14 cellular contexts compared by ENCODE assay signal in the genomic region with DNA sequence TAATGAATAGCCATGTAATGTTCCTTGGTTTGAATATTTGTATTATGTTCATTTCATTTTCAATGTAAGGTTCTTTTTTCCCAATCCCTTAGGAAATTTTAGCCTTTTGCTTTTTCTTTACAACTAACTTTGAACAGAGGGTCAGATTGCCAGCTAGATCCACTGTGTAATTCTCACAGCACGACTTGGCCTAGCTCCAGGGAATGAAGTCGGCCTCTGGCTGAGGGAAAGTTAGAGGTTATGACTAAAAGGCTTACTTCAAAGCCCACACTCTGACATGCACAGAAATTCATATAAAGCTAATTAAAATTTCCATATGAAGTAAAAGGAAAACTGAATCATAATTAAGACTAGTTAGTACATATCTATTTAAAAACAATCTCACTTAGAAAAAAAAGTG. TPM values are rescaled to one million over a fixed set of nuclear protein-coding genes. Genes with fewer than 3 reads are reported as not detected.
DNase-seq lines count a peak whose midpoint lies in the region; ATAC-seq, FAIRE-seq and TF ChIP-seq lines count a peak whose summit lies in the region.
"Had no signal": no experiment of that assay in that cellular context is flagged by ENCODE, and none has a peak within 500 bp of the region (broad histone marks: within the 10 kb centered on the region; RNA-seq: fewer than 3 reads in every experiment).

No MANE protein-coding gene starts in this region.

- no peaks in the 10 kb centered on the region for H3K27me3 ChIP-seq in WERI-Rb-1 (ENCODE audit: insufficient read depth, low read depth, severe bottlenecking)
- H3K27me3 ChIP-seq: upper lobe of left lung had no signal

- H3K36me3 ChIP-seq in WERI-Rb-1, result no peaks in the 10 kb centered on the region
- H3K36me3 ChIP-seq: upper lobe of left lung had no signal

- H3K9me3 ChIP-seq in WERI-Rb-1 (ENCODE audit: severe bottlenecking), result no peaks in the 10 kb centered on the region
- H3K9me3 ChIP-seq: upper lobe of left lung had no signal

- DNase-seq in NCI-H82 (lab: John Stamatoyannopoulos, UW) (peak; percentile 0), NCI-H82 treated with DMSO at 0.1 percent for 48 hours (lab: John Stamatoyannopoulos, UW; ENCODE audit: unreplicated experiment) (no peak), NCI-H345 (lab: John Stamatoyannopoulos, UW) (peak; percentile 26), epidermal melanocyte (ENCODE audit: insufficient read length, low spot score) (peak; percentile 24), renal cortical epithelial cell (ENCODE audit: low read depth) (peak; percentile 5), frontal cortex (ENCODE audit: low spot score in 2 of 2) (no peak), WERI-Rb-1 (no peak)
- DNase-seq: activated naive CD8-positive, alpha-beta T cell treated with anti-CD3 and anti-CD28 coated beads, Interleukin-2, amount 10 ng/mL, durations not matched to agents 7 days and 5 days; DND-41; small intestine; upper lobe of left lung had no signal

- no peak overlapping the region for H3K27ac ChIP-seq in WERI-Rb-1
- H3K27ac ChIP-seq: epithelial cell of prostate, upper lobe of left lung had no signal

- no peak overlapping the region for H3K4me3 ChIP-seq in WERI-Rb-1 (ENCODE audit: low read depth, low read length)
- H3K4me3 ChIP-seq: upper lobe of left lung had no signal

- FAIRE-seq in frontal cortex (lab: Jason Lieb, UNC), result no peak
- FAIRE-seq: small intestine had no signal

- no peak for ATAC-seq in HG02970 (IDR thresholded peaks at IDR 0.05; ENCODE audit: low FRiP score, unreplicated experiment)
- ATAC-seq: natural killer cell treated with Interleukin-12 subunit alpha and Interleukin-12 subunit beta and Interleukin-15 and Interleukin-18, amount 100 ng/mL, for 72 hours had no signal

- no peak for TF ChIP-seq CTCF in WERI-Rb-1 (IDR thresholded peaks at IDR 0.05; ENCODE audit: low read depth, low read length)

RNA-seq across cellular contexts. Expression of a gene that starts 38.7 kb away (rescaled TPM):
- 14.1 and 41.9 TPM in 2 replicates for total RNA-seq in renal cortical epithelial cell
- 296 TPM for total RNA-seq in frontal cortex

Comparison
In these comparisons a context has a peak if more than half of its experiments do, and no peak if none do; other contexts are left out.
1. DNase-seq: peak in NCI-H82 (single experiment), NCI-H345 (single experiment), epidermal melanocyte (single experiment) and renal cortical epithelial cell (single experiment); none in NCI-H82 treated with DMSO at 0.1 percent for 48 hours (single experiment), frontal cortex (0 of 2) and WERI-Rb-1 (single experiment).